Comparison of ENCODE assay signal across 11 cellular contexts in genomic region chr5:179274321-179275315, GRCh38.
DNase-seq lines count a peak whose midpoint lies in the region; ATAC-seq and TF ChIP-seq lines count a peak whose summit lies in the region.
"Had no signal": no experiment of that assay in that cellular context is flagged by ENCODE, and none has a peak within 500 bp of the region (broad histone marks: within the 10 kb centered on the region; RNA-seq: fewer than 3 reads in every experiment).

No MANE protein-coding gene starts in this region.

- H3K27me3 ChIP-seq in right cardiac atrium (ENCODE audit: control insufficient read depth, insufficient read depth) (no peaks in the 10 kb centered on the region), skeletal muscle satellite cell (ENCODE audit: control insufficient read depth, insufficient read depth, low read length) (no peaks in the 10 kb centered on the region), adrenal gland (no peaks in the 10 kb centered on the region)

- H3K4me3 ChIP-seq in astrocyte of the spinal cord (ENCODE audit: low read depth, low read length) (no peak overlapping the region), right cardiac atrium (ENCODE audit: low read length) (no peak overlapping the region), skeletal muscle satellite cell (ENCODE audit: low read length) (peak overlapping the region; percentile 54), adrenal gland (no peak overlapping the region)

- DNase-seq in ELR (ENCODE audit: low read depth) (peak; percentile 27), astrocyte of the spinal cord (ENCODE audit: low read depth, low spot score) (no peak), right cardiac atrium (peak in 2 of 3 donors; percentile 49 to 57), LoVo (ENCODE audit: low spot score) (no peak), adrenal gland (no peak)
- no peak for DNase-seq in activated CD8-positive, alpha-beta memory T cell treated with anti-CD3 and anti-CD28 coated beads, Interleukin-2, amount 10 ng/mL, durations not matched to agents 7 days and 5 days
- DNase-seq in effector CD4-positive, alpha-beta T cell, result no peak
- DNase-seq: activated CD8-positive, alpha-beta memory T cell treated with anti-CD3 and anti-CD28 coated beads, Interleukin-2, amount 50 U/mL, for 4 hours; CD4-positive, CD25-positive, alpha-beta regulatory T cell had no signal

- peak overlapping the region; percentile 72 for H3K4me2 ChIP-seq in skeletal muscle satellite cell (ENCODE audit: low read length)

- TF ChIP-seq POLR2A in adrenal gland (IDR thresholded peaks at IDR 0.05), result no peak

- no peaks in the 10 kb centered on the region for H3K9me3 Mint-ChIP-seq in activated CD8-positive, alpha-beta memory T cell treated with anti-CD3 and anti-CD28 coated beads, Interleukin-2, amount 10 ng/mL, durations not matched to agents 7 days and 5 days (ENCODE audit: low read depth)
- H3K9me3 Mint-ChIP-seq: CD4-positive, CD25-positive, alpha-beta regulatory T cell; type B pancreatic cell had no signal

- peak; percentile 18 for TF ChIP-seq CTCF in astrocyte of the spinal cord (IDR thresholded peaks at IDR 0.05; ENCODE audit: low read depth, low read length)
- no peak for TF ChIP-seq CTCF in adrenal gland (IDR thresholded peaks at IDR 0.05)

- no peak overlapping the region for H3K27ac ChIP-seq in right cardiac atrium (ENCODE audit: low read length)
- H3K27ac ChIP-seq in adrenal gland, result peak overlapping the region in 2 of 5 donors; percentile 62 to 83

- H3K9me3 ChIP-seq in right cardiac atrium (ENCODE audit: control insufficient read depth, low read length) (no peaks in the 10 kb centered on the region), skeletal muscle satellite cell (replicated peaks; ENCODE audit: low read length) (no peaks in the 10 kb centered on the region), adrenal gland (replicated peaks in 1 of 3) (no peaks in the 10 kb centered on the region)

- WGBS in right cardiac atrium, result 84% methylated on average over 26 of the region's 26 CpGs
- 78 to 88% (median 87%) methylated on average over 18 to 26 of the region's 26 CpGs for WGBS in adrenal gland, 4 donors

- CTCF ChIA-PET in activated CD8-positive, alpha-beta memory T cell treated with anti-CD3 and anti-CD28 coated beads, Interleukin-2, amount 10 ng/mL, durations not matched to agents 7 days and 5 days (lab: Charles Lee), result interaction anchor here (0.6 kb wide), 1 partner anchor 408 kb away, joined by 5 read pairs; no protein-coding TSS in a partner anchor

- intact Hi-C loops in right cardiac atrium (cut with DNase I), result no loop called here
- intact Hi-C loops in adrenal gland (cut with DNase I), result no loop called here

- H3K4me3 Mint-ChIP-seq in activated CD8-positive, alpha-beta memory T cell treated with anti-CD3 and anti-CD28 coated beads, Interleukin-2, amount 10 ng/mL, durations not matched to agents 7 days and 5 days, result no peak overlapping the region
- H3K4me3 Mint-ChIP-seq: CD4-positive, CD25-positive, alpha-beta regulatory T cell; type B pancreatic cell had no signal

- H3K36me3 Mint-ChIP-seq in activated CD8-positive, alpha-beta memory T cell treated with anti-CD3 and anti-CD28 coated beads, Interleukin-2, amount 10 ng/mL, durations not matched to agents 7 days and 5 days, result no peaks in the 10 kb centered on the region
- H3K36me3 Mint-ChIP-seq: CD4-positive, CD25-positive, alpha-beta regulatory T cell; type B pancreatic cell had no signal

- ATAC-seq in right cardiac atrium, result no peak
- no peak for ATAC-seq in activated CD8-positive, alpha-beta memory T cell treated with anti-CD3 and anti-CD28 coated beads, Interleukin-2, amount 10 ng/mL, durations not matched to agents 7 days and 5 days

- H3K36me3 ChIP-seq in skeletal muscle satellite cell (ENCODE audit: insufficient read depth, low read length) (peaks cover 23% of the 10 kb centered on the region), adrenal gland (replicated peaks in 1 of 2) (no peaks in the 10 kb centered on the region)

- H3K4me1 Mint-ChIP-seq in activated CD8-positive, alpha-beta memory T cell treated with anti-CD3 and anti-CD28 coated beads, Interleukin-2, amount 10 ng/mL, durations not matched to agents 7 days and 5 days, result no peaks in the 10 kb centered on the region
- H3K4me1 Mint-ChIP-seq: CD4-positive, CD25-positive, alpha-beta regulatory T cell had no signal

- in situ Hi-C loops in astrocyte of the spinal cord (cut with HindIII; ENCODE audit: low sequenced_read_pairs), result no loop called here

- H3K27me3 Mint-ChIP-seq in activated CD8-positive, alpha-beta memory T cell treated with anti-CD3 and anti-CD28 coated beads, Interleukin-2, amount 10 ng/mL, durations not matched to agents 7 days and 5 days, result no peaks in the 10 kb centered on the region
- H3K27me3 Mint-ChIP-seq: CD4-positive, CD25-positive, alpha-beta regulatory T cell had no signal

- no peak overlapping the region for H3K27ac Mint-ChIP-seq in activated CD8-positive, alpha-beta memory T cell treated with anti-CD3 and anti-CD28 coated beads, Interleukin-2, amount 10 ng/mL, durations not matched to agents 7 days and 5 days
- H3K27ac Mint-ChIP-seq: CD4-positive, CD25-positive, alpha-beta regulatory T cell; type B pancreatic cell had no signal

- H3K4me1 ChIP-seq in right cardiac atrium (ENCODE audit: control insufficient read depth, insufficient read depth, low read length) (peaks cover 4% of the 10 kb centered on the region), skeletal muscle satellite cell (ENCODE audit: control insufficient read depth, insufficient read depth, low read length) (peaks cover 84% of the 10 kb centered on the region), adrenal gland (replicated peaks in 1 of 2) (peaks cover 0 to 10% of the 10 kb centered on the region in 2 donors)

- peak overlapping the region; percentile 87 for H3K9ac ChIP-seq in skeletal muscle satellite cell (ENCODE audit: low read depth, low read length)

Comparison
In these comparisons a context has a peak if more than half of its experiments do, and no peak if none do; other contexts are left out.
1. DNase-seq: peak in ELR (single experiment) and right cardiac atrium (2 of 3); none in astrocyte of the spinal cord (single experiment), LoVo (single experiment), activated CD8-positive, alpha-beta memory T cell treated with anti-CD3 and anti-CD28 coated beads, Interleukin-2, amount 10 ng/mL, durations not matched to agents 7 days and 5 days (single experiment), effector CD4-positive, alpha-beta T cell (single experiment) and adrenal gland (0 of 7).